9 cellular contexts compared by ENCODE assay signal in genomic region chr18:59800897-59801296, GRCh38.
"Had no signal": no experiment of that assay in that cellular context is flagged by ENCODE, and none has a peak within 500 bp of the region (broad histone marks: within the 10 kb centered on the region; RNA-seq: fewer than 3 reads in every experiment).

No MANE protein-coding gene starts in this region.

- H3K4me1 Mint-ChIP-seq: GM23338 had no signal

- H3K9me3 Mint-ChIP-seq: GM23338, HFFc6 had no signal

- H3K4me2 ChIP-seq: GM23338 had no signal

- H3K4me3 ChIP-seq: GM23338, HAP-1, K562 had no signal

- H3K4me3 Mint-ChIP-seq: GM23338, HFFc6 had no signal

- FAIRE-seq: HTR-8/SVneo, K562 had no signal

- ATAC-seq: GM23338, HCT116, K562 had no signal

- H3K9me3 ChIP-seq: HAP-1 had no signal

- H3K36me3 ChIP-seq: HAP-1 had no signal

- DNase-seq: H7, HFFc6, IMR-90, KG1 had no signal

- H3K27ac Mint-ChIP-seq: GM23338, HFFc6 had no signal

- H3K4me1 ChIP-seq: HAP-1 had no signal
